Comparison of ENCODE assay signal across 21 cellular contexts in the genomic region with DNA sequence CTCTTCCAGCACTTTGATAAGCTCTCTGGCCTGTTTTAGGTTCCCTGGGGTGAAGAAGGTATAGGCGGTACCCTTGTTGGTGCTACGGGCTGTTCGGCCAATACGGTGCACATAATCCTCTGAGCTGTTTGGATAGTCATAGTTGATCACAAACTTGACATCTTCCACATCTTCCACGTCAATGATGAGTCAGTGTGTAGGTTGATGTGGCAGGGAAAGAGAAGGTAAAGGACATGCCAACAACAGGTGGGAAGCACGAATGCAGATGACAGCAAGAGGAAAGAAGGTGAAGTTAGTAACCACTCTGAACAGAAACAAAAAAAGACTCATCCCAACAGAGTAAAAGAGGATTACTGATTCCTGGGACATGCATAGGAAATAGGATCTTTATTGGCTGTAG. TPM values are rescaled to one million over a fixed set of nuclear protein-coding genes. Genes with fewer than 3 reads are reported as not detected.
DNase-seq lines count a peak whose midpoint lies in the region; ATAC-seq and TF ChIP-seq lines count a peak whose summit lies in the region.
"Had no signal": no experiment of that assay in that cellular context is flagged by ENCODE, and none has a peak within 500 bp of the region (broad histone marks: within the 10 kb centered on the region; RNA-seq: fewer than 3 reads in every experiment).

No MANE protein-coding gene starts in this region.

- H3K27me3 Mint-ChIP-seq in natural killer cell (ENCODE audit: low read depth in 2 of 2) = no peaks in the 10 kb centered on the region
- no peaks in the 10 kb centered on the region for H3K27me3 Mint-ChIP-seq in natural killer cell treated with Interleukin-12 subunit alpha and Interleukin-12 subunit beta and Interleukin-15 and Interleukin-18, amount 100 ng/mL, for 72 hours
- no peaks in the 10 kb centered on the region for H3K27me3 Mint-ChIP-seq in WTC11 (ENCODE audit: low read depth)
- H3K27me3 Mint-ChIP-seq: B cell had no signal

- peaks cover 60 to 96% (median 92%) of the 10 kb centered on the region in 5 donors for H3K36me3 ChIP-seq in subcutaneous abdominal adipose tissue (ENCODE audit: control insufficient read depth in 5 of 5, insufficient read depth in 5 of 5, low read length in 5 of 5)

- H3K4me1 Mint-ChIP-seq in natural killer cell = peaks cover 25 to 38% of the 10 kb centered on the region in 2 donors
- H3K4me1 Mint-ChIP-seq in natural killer cell treated with Interleukin-12 subunit alpha and Interleukin-12 subunit beta and Interleukin-15 and Interleukin-18, amount 100 ng/mL, for 72 hours (ENCODE audit: low read depth in 2 of 2) = peaks cover 12 to 22% of the 10 kb centered on the region in 2 donors
- H3K4me1 Mint-ChIP-seq in WTC11 = peaks cover 26% of the 10 kb centered on the region

- ATAC-seq in natural killer cell (no peak), WTC11 (no peak), HG03457 (IDR thresholded peaks at IDR 0.05; ENCODE audit: unreplicated experiment) (no peak), GM21717 (IDR thresholded peaks at IDR 0.05; ENCODE audit: unreplicated experiment) (no peak)
- ATAC-seq in natural killer cell treated with Interleukin-12 subunit alpha and Interleukin-12 subunit beta and Interleukin-15 and Interleukin-18, amount 100 ng/mL, for 72 hours = no peak
- ATAC-seq: left colon, pancreas had no signal

- H3K27ac Mint-ChIP-seq in natural killer cell (peak overlapping the region; percentile 36 to 75), WTC11 (peak overlapping the region; percentile 79)
- H3K27ac Mint-ChIP-seq in natural killer cell treated with Interleukin-12 subunit alpha and Interleukin-12 subunit beta and Interleukin-15 and Interleukin-18, amount 100 ng/mL, for 72 hours = peak overlapping the region in 1 of 2 donors; percentile 33
- H3K27ac Mint-ChIP-seq: B cell had no signal

- H3K36me3 Mint-ChIP-seq in natural killer cell = peaks cover 22% of the 10 kb centered on the region
- H3K36me3 Mint-ChIP-seq in natural killer cell treated with Interleukin-12 subunit alpha and Interleukin-12 subunit beta and Interleukin-15 and Interleukin-18, amount 100 ng/mL, for 72 hours = peaks cover 50% of the 10 kb centered on the region
- peaks cover 91% of the 10 kb centered on the region for H3K36me3 Mint-ChIP-seq in WTC11

- no peaks in the 10 kb centered on the region for H3K27me3 ChIP-seq in subcutaneous abdominal adipose tissue (ENCODE audit: control insufficient read depth in 5 of 5, insufficient read depth in 4 of 5, low read length in 5 of 5)
- H3K27me3 ChIP-seq: pancreas, tibial artery had no signal

- no peaks in the 10 kb centered on the region for H3K9me3 Mint-ChIP-seq in natural killer cell
- no peaks in the 10 kb centered on the region for H3K9me3 Mint-ChIP-seq in natural killer cell treated with Interleukin-12 subunit alpha and Interleukin-12 subunit beta and Interleukin-15 and Interleukin-18, amount 100 ng/mL, for 72 hours
- no peaks in the 10 kb centered on the region for H3K9me3 Mint-ChIP-seq in WTC11

- peaks cover 0 to 8% (median 6%) of the 10 kb centered on the region in 5 donors for H3K4me1 ChIP-seq in subcutaneous abdominal adipose tissue (ENCODE audit: control insufficient read depth in 5 of 5, insufficient read depth in 5 of 5, low read length in 5 of 5)

- H3K9ac ChIP-seq in subcutaneous abdominal adipose tissue (ENCODE audit: low read length in 5 of 5) = no peak overlapping the region

- no peak for TF ChIP-seq CTCF in natural killer cell (IDR thresholded peaks at IDR 0.05)
- TF ChIP-seq CTCF in WTC11 (IDR thresholded peaks at IDR 0.05) = no peak
- no peak for TF ChIP-seq CTCF in fibroblast of mammary gland (conservative IDR thresholded peaks at IDR 0.05; ENCODE audit: control insufficient read depth, insufficient read depth, low read depth, low read length)

- H3K4me3 ChIP-seq in fibroblast of mammary gland (ENCODE audit: control insufficient read depth, low read depth, low read length) = no peak overlapping the region
- H3K4me3 ChIP-seq in subcutaneous abdominal adipose tissue (ENCODE audit: low read depth in 1 of 5, low read length in 5 of 5) = no peak overlapping the region
- H3K4me3 ChIP-seq: pancreas, tibial artery had no signal

- H3K27ac ChIP-seq in subcutaneous abdominal adipose tissue (ENCODE audit: low read depth, low read length) = peak overlapping the region; percentile 27
- H3K27ac ChIP-seq: pancreas, tibial artery had no signal

- CTCF ChIA-PET in WTC11 (lab: Charles Lee) = no interaction called here

- POLR2A ChIA-PET in WTC11 (lab: Charles Lee) = no interaction called here

- DNase-seq in natural killer cell (no peak), WTC11 (ENCODE audit: low spot score) (no peak), fibroblast of mammary gland (ENCODE audit: low read depth) (peak; percentile 48), NCI-H226 (no peak)
- DNase-seq in natural killer cell treated with Interleukin-12 subunit alpha and Interleukin-12 subunit beta and Interleukin-15 and Interleukin-18, amount 100 ng/mL, for 72 hours (ENCODE audit: low spot score) = no peak
- DNase-seq: aorta; foreskin melanocyte; GOT3; KBM-7; left colon; NCI-H1930; NCI-H510A; pancreas; stimulated activated CD4-positive, alpha-beta T cell treated with anti-CD3 and anti-CD28 coated beads, Interleukin-4, amount 100 ng/mL, for 4 hours; tibial artery had no signal

- H3K9me3 ChIP-seq in subcutaneous abdominal adipose tissue (ENCODE audit: control insufficient read depth in 5 of 5, low read length in 5 of 5) = no peaks in the 10 kb centered on the region
- H3K9me3 ChIP-seq: pancreas, tibial artery had no signal

- intact Hi-C loops in natural killer cell (cut with micrococcal nuclease) = no loop called here

- H3K4me3 Mint-ChIP-seq in natural killer cell (no peak overlapping the region), WTC11 (no peak overlapping the region)
- no peak overlapping the region for H3K4me3 Mint-ChIP-seq in natural killer cell treated with Interleukin-12 subunit alpha and Interleukin-12 subunit beta and Interleukin-15 and Interleukin-18, amount 100 ng/mL, for 72 hours
- H3K4me3 Mint-ChIP-seq: B cell had no signal

TF ChIP-seq in WTC11, 78 proteins besides CTCF, POLR2A, EP300 and RAD21 (continues in another document):
- no peak for TF ChIP-seq HMGXB4 (CRISPR knock-in tag; IDR thresholded peaks at IDR 0.05)
- no peak for TF ChIP-seq FOXK1 (CRISPR knock-in tag; IDR thresholded peaks at IDR 0.05)
- TF ChIP-seq ZNF219 (CRISPR knock-in tag; IDR thresholded peaks at IDR 0.05; ENCODE audit: borderline replicate concordance) = no peak
- TF ChIP-seq, protein P1, sequence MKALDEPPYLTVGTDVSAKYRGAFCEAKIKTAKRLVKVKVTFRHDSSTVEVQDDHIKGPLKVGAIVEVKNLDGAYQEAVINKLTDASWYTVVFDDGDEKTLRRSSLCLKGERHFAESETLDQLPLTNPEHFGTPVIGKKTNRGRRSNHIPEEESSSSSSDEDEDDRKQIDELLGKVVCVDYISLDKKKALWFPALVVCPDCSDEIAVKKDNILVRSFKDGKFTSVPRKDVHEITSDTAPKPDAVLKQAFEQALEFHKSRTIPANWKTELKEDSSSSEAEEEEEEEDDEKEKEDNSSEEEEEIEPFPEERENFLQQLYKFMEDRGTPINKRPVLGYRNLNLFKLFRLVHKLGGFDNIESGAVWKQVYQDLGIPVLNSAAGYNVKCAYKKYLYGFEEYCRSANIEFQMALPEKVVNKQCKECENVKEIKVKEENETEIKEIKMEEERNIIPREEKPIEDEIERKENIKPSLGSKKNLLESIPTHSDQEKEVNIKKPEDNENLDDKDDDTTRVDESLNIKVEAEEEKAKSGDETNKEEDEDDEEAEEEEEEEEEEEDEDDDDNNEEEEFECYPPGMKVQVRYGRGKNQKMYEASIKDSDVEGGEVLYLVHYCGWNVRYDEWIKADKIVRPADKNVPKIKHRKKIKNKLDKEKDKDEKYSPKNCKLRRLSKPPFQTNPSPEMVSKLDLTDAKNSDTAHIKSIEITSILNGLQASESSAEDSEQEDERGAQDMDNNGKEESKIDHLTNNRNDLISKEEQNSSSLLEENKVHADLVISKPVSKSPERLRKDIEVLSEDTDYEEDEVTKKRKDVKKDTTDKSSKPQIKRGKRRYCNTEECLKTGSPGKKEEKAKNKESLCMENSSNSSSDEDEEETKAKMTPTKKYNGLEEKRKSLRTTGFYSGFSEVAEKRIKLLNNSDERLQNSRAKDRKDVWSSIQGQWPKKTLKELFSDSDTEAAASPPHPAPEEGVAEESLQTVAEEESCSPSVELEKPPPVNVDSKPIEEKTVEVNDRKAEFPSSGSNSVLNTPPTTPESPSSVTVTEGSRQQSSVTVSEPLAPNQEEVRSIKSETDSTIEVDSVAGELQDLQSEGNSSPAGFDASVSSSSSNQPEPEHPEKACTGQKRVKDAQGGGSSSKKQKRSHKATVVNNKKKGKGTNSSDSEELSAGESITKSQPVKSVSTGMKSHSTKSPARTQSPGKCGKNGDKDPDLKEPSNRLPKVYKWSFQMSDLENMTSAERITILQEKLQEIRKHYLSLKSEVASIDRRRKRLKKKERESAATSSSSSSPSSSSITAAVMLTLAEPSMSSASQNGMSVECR (CRISPR knock-in tag; IDR thresholded peaks at IDR 0.05; ENCODE audit: borderline replicate concordance) = no peak

RNA-seq across cellular contexts. Expression of gene DDX17, which starts 18.2 kb away (rescaled TPM):
- total RNA-seq in natural killer cell (100 to 1,000 TPM; 571 to 752 (median 578) TPM), WTC11 (2021) (399 to 507 TPM (median 489 TPM) in 3 replicates)
- total RNA-seq in natural killer cell treated with Interleukin-12 subunit alpha and Interleukin-12 subunit beta and Interleukin-15 and Interleukin-18, amount 100 ng/mL, for 72 hours = 100 to 1,000 TPM; 368 to 422 TPM

RNA-seq across cellular contexts. Expression of gene KDELR3, which starts 20.1 kb away (rescaled TPM):
- total RNA-seq in natural killer cell (under 1 TPM in 1 of 3 donors, not detected in 2; 0.25 TPM), WTC11 (2021) (5.7 to 10.3 TPM (median 7.7 TPM) in 3 replicates)
- under 1 TPM; 0.26 to 0.92 TPM for total RNA-seq in natural killer cell treated with Interleukin-12 subunit alpha and Interleukin-12 subunit beta and Interleukin-15 and Interleukin-18, amount 100 ng/mL, for 72 hours
- total RNA-seq: B cell had no signal

RNA-seq across cellular contexts. Expression of gene KCNJ4, which starts 32.9 kb away (rescaled TPM):
- total RNA-seq in natural killer cell (not detected), WTC11 (2021) (3.1 to 3.3 TPM (median 3.2 TPM) in 3 replicates)
- total RNA-seq in natural killer cell treated with Interleukin-12 subunit alpha and Interleukin-12 subunit beta and Interleukin-15 and Interleukin-18, amount 100 ng/mL, for 72 hours = not detected
- total RNA-seq: aorta, B cell, left colon, mucosa of gallbladder, pancreas, skeletal muscle tissue had no signal
